ENCODE assay signal across 13 cellular contexts in genomic region chr2:183348492-183348891, GRCh38.
DNase-seq lines count a peak whose midpoint lies in the region; ATAC-seq and TF ChIP-seq lines count a peak whose summit lies in the region.
"Had no signal": no experiment of that assay in that cellular context is flagged by ENCODE, and none has a peak within 500 bp of the region (broad histone marks: within the 10 kb centered on the region; RNA-seq: fewer than 3 reads in every experiment).

No MANE protein-coding gene starts in this region.

- H3K27me3 Mint-ChIP-seq in stimulated activated naive CD8-positive, alpha-beta T cell treated with anti-CD3 and anti-CD28 coated beads, Interleukin-15, amount 100 ng/mL, for 72 hours = no peaks in the 10 kb centered on the region
- H3K27me3 Mint-ChIP-seq: activated CD4-positive, alpha-beta T cell treated with anti-CD3 and anti-CD28 coated beads for 36 hours; activated naive CD8-positive, alpha-beta T cell treated with anti-CD3 and anti-CD28 coated beads for 36 hours had no signal

- H3K36me3 ChIP-seq in heart right ventricle = no peaks in the 10 kb centered on the region
- H3K36me3 ChIP-seq in vagina = no peaks in the 10 kb centered on the region

- H3K9me3 Mint-ChIP-seq in stimulated activated naive CD8-positive, alpha-beta T cell treated with anti-CD3 and anti-CD28 coated beads, Interleukin-15, amount 100 ng/mL, for 72 hours = no peaks in the 10 kb centered on the region
- H3K9me3 Mint-ChIP-seq: activated naive CD8-positive, alpha-beta T cell treated with anti-CD3 and anti-CD28 coated beads for 36 hours had no signal

- TF ChIP-seq POLR2A in vagina (IDR thresholded peaks at IDR 0.05) = no peak

- no peak overlapping the region for H3K27ac Mint-ChIP-seq in stimulated activated naive CD8-positive, alpha-beta T cell treated with anti-CD3 and anti-CD28 coated beads, Interleukin-15, amount 100 ng/mL, for 72 hours
- H3K27ac Mint-ChIP-seq: activated CD4-positive, alpha-beta T cell treated with anti-CD3 and anti-CD28 coated beads for 36 hours; activated naive CD8-positive, alpha-beta T cell treated with anti-CD3 and anti-CD28 coated beads for 36 hours had no signal

- WGBS in heart right ventricle, 2 donors = 84 to 93% methylated on average over 2 of the region's 2 CpGs

- H3K27me3 ChIP-seq in heart right ventricle (no peaks in the 10 kb centered on the region), vagina (no peaks in the 10 kb centered on the region)
- H3K27me3 ChIP-seq: hepatocyte had no signal

- peak; percentile 74 for DNase-seq in NAMALWA (ENCODE audit: low spot score)
- DNase-seq in heart right ventricle = no peak
- DNase-seq in vagina (ENCODE audit: extremely low spot score in 2 of 2) = no peak
- DNase-seq in activated effector memory CD4-positive, alpha-beta T cell treated with Interleukin-2 at 50 U/mL for 16 hours = no peak
- DNase-seq in stimulated activated naive CD8-positive, alpha-beta T cell treated with anti-CD3 and anti-CD28 coated beads, Interleukin-15, amount 100 ng/mL, for 72 hours = no peak
- DNase-seq: activated CD4-positive, alpha-beta T cell treated with anti-CD3 and anti-CD28 coated beads for 36 hours; activated naive CD8-positive, alpha-beta T cell treated with anti-CD3 and anti-CD28 coated beads for 36 hours; NCI-H187 treated with DMSO at 0.1 percent for 48 hours; small intestine had no signal

- H3K4me3 ChIP-seq in heart right ventricle (no peak overlapping the region), vagina (no peak overlapping the region)
- H3K4me3 ChIP-seq: hepatocyte had no signal

- no peaks in the 10 kb centered on the region for H3K4me1 Mint-ChIP-seq in stimulated activated naive CD8-positive, alpha-beta T cell treated with anti-CD3 and anti-CD28 coated beads, Interleukin-15, amount 100 ng/mL, for 72 hours
- H3K4me1 Mint-ChIP-seq: activated CD4-positive, alpha-beta T cell treated with anti-CD3 and anti-CD28 coated beads for 36 hours; activated naive CD8-positive, alpha-beta T cell treated with anti-CD3 and anti-CD28 coated beads for 36 hours had no signal

- peak; percentile 11 for TF ChIP-seq CTCF in GM12873 (IDR thresholded peaks at IDR 0.05; ENCODE audit: insufficient read depth, low read depth, low read length, missing control alignments)
- no peak for TF ChIP-seq CTCF in heart right ventricle (IDR thresholded peaks at IDR 0.05)
- no peak for TF ChIP-seq CTCF in vagina (IDR thresholded peaks at IDR 0.05)

- no peak overlapping the region for H3K27ac ChIP-seq in heart right ventricle
- no peak overlapping the region for H3K27ac ChIP-seq in vagina
- H3K27ac ChIP-seq: hepatocyte had no signal

- H3K4me3 Mint-ChIP-seq in stimulated activated naive CD8-positive, alpha-beta T cell treated with anti-CD3 and anti-CD28 coated beads, Interleukin-15, amount 100 ng/mL, for 72 hours = no peak overlapping the region
- H3K4me3 Mint-ChIP-seq: activated CD4-positive, alpha-beta T cell treated with anti-CD3 and anti-CD28 coated beads for 36 hours; activated naive CD8-positive, alpha-beta T cell treated with anti-CD3 and anti-CD28 coated beads for 36 hours had no signal

- H3K9me3 ChIP-seq in heart right ventricle (no peaks in the 10 kb centered on the region), vagina (no peaks in the 10 kb centered on the region)

- intact Hi-C loops in heart right ventricle (cut with DNase I) = no loop called here
- intact Hi-C loops in vagina (cut with DNase I) = no loop called here

- no peaks in the 10 kb centered on the region for H3K4me1 ChIP-seq in heart right ventricle
- H3K4me1 ChIP-seq in vagina = no peaks in the 10 kb centered on the region

- peak; percentile 56 for ATAC-seq in GM19397 (IDR thresholded peaks at IDR 0.05; ENCODE audit: unreplicated experiment)
- ATAC-seq in HG02938 (IDR thresholded peaks at IDR 0.05; ENCODE audit: unreplicated experiment) = peak; percentile 68
- ATAC-seq in heart right ventricle = no peak
- no peak for ATAC-seq in stimulated activated naive CD8-positive, alpha-beta T cell treated with anti-CD3 and anti-CD28 coated beads, Interleukin-15, amount 100 ng/mL, for 72 hours
- ATAC-seq: activated CD4-positive, alpha-beta T cell treated with anti-CD3 and anti-CD28 coated beads for 36 hours had no signal

Comparison
In these comparisons a context has a peak if more than half of its experiments do, and no peak if none do; other contexts are left out.
1. ATAC-seq: peak in GM19397 (single experiment) and HG02938 (single experiment); none in heart right ventricle (0 of 8) and stimulated activated naive CD8-positive, alpha-beta T cell treated with anti-CD3 and anti-CD28 coated beads, Interleukin-15, amount 100 ng/mL, for 72 hours (single experiment).